In genomic region chr4:5124876-5125275, GRCh38 we compare ENCODE assay signal across 17 cellular contexts.
"Had no signal": no experiment of that assay in that cellular context is flagged by ENCODE, and none has a peak within 500 bp of the region (broad histone marks: within the 10 kb centered on the region; RNA-seq: fewer than 3 reads in every experiment).

No MANE protein-coding gene starts in this region.

- H3K9me3 ChIP-seq: left ventricle myocardium inferior, prostate gland, tibial nerve, uterus had no signal

- H3K36me3 ChIP-seq: left ventricle myocardium inferior, prostate gland, tibial nerve, uterus had no signal

- H3K4me3 Mint-ChIP-seq: activated CD4-positive, alpha-beta memory T cell treated with anti-CD3 and anti-CD28 coated beads for 36 hours; activated naive CD8-positive, alpha-beta T cell; activated T-helper 1 cell treated with anti-CD3 and anti-CD28 coated beads, Interleukin-12 subunit alpha, Interleukin-12 subunit beta, Interleukin-2, Interleukin-4 antibody, amounts not matched to agents 30 ng/mL and 10 ng/mL and 1 ng/mL, durations not matched to agents 14 hours and 24 hours and 36 hours; dendritic cell treated with granulocyte-macrophage colony-stimulating factor and Interleukin-4, amounts not matched to agents 40 ng/mL and 50 ng/mL, for 4 days; immature natural killer cell had no signal

- H3K27ac Mint-ChIP-seq: activated CD4-positive, alpha-beta memory T cell treated with anti-CD3 and anti-CD28 coated beads for 36 hours; activated naive CD8-positive, alpha-beta T cell; activated T-helper 1 cell treated with anti-CD3 and anti-CD28 coated beads, Interleukin-12 subunit alpha, Interleukin-12 subunit beta, Interleukin-2, Interleukin-4 antibody, amounts not matched to agents 30 ng/mL and 10 ng/mL and 1 ng/mL, durations not matched to agents 14 hours and 24 hours and 36 hours; dendritic cell treated with granulocyte-macrophage colony-stimulating factor and Interleukin-4, amounts not matched to agents 40 ng/mL and 50 ng/mL, for 4 days; immature natural killer cell had no signal

- H3K4me1 ChIP-seq: left ventricle myocardium inferior, prostate gland, tibial nerve, uterus had no signal

- ATAC-seq: right cardiac atrium had no signal

- H3K4me3 ChIP-seq: left ventricle myocardium inferior, prostate gland, tibial nerve, uterus had no signal

- H3K9me3 Mint-ChIP-seq: activated CD4-positive, alpha-beta memory T cell treated with anti-CD3 and anti-CD28 coated beads for 36 hours; activated T-helper 1 cell treated with anti-CD3 and anti-CD28 coated beads, Interleukin-12 subunit alpha, Interleukin-12 subunit beta, Interleukin-2, Interleukin-4 antibody, amounts not matched to agents 30 ng/mL and 10 ng/mL and 1 ng/mL, durations not matched to agents 14 hours and 24 hours and 36 hours; dendritic cell treated with granulocyte-macrophage colony-stimulating factor and Interleukin-4, amounts not matched to agents 40 ng/mL and 50 ng/mL, for 4 days; immature natural killer cell had no signal

- H3K4me1 Mint-ChIP-seq: immature natural killer cell had no signal

- H3K36me3 Mint-ChIP-seq: activated CD4-positive, alpha-beta memory T cell treated with anti-CD3 and anti-CD28 coated beads for 36 hours; activated naive CD8-positive, alpha-beta T cell; immature natural killer cell had no signal

- H3K27me3 Mint-ChIP-seq: dendritic cell treated with granulocyte-macrophage colony-stimulating factor and Interleukin-4, amounts not matched to agents 40 ng/mL and 50 ng/mL, for 4 days had no signal

- H3K27me3 ChIP-seq: tibial nerve, uterus had no signal

- H3K27ac ChIP-seq: left ventricle myocardium inferior, prostate gland, tibial nerve, uterus had no signal

- DNase-seq: activated CD4-positive, alpha-beta memory T cell treated with anti-CD3 and anti-CD28 coated beads for 36 hours; activated CD4-positive, alpha-beta T cell treated with anti-CD3 and anti-CD28 coated beads for 4 hours; activated T-cell treated with anti-CD3 and anti-CD28 coated beads for 4 hours; effector CD8-positive, alpha-beta T cell; immature natural killer cell; kidney glomerular epithelial cell; left ventricle myocardium inferior; mammary epithelial cell; right cardiac atrium; stimulated activated CD4-positive, alpha-beta T cell treated with anti-CD3 and anti-CD28 coated beads, Interleukin-2, amount 100 ng/mL, for 24 hours; stimulated activated naive CD4-positive, alpha-beta T cell treated with Interleukin-2 at 50 U/mL for 16 hours; uterus had no signal
